In genomic region chr7:39950473-39951155, GRCh38 we compare ENCODE assay signal across 8 cellular contexts. TPM values are rescaled to one million over a fixed set of nuclear protein-coding genes. Genes with fewer than 3 reads are reported as not detected.
DNase-seq lines count a peak whose midpoint lies in the region; ATAC-seq, FAIRE-seq and TF ChIP-seq lines count a peak whose summit lies in the region.

No MANE protein-coding gene starts in this region.

- no peaks in the 10 kb centered on the region for H3K9me3 Mint-ChIP-seq in CD4-positive, alpha-beta T cell
- no peaks in the 10 kb centered on the region for H3K9me3 Mint-ChIP-seq in T-helper 1 cell treated with Interleukin-12 subunit alpha and Interleukin-12 subunit beta and Interleukin-4 antibody, amounts not matched to agents 30 μg/mL and 1 μg/mL, for 36 hours
- peaks cover 2% of the 10 kb centered on the region for H3K9me3 Mint-ChIP-seq in astrocyte (ENCODE audit: unreplicated experiment)

- peak overlapping the region; percentile 96 for H3K9ac ChIP-seq in astrocyte (ENCODE audit: low read length)

- peaks cover 58% of the 10 kb centered on the region for H3K4me1 Mint-ChIP-seq in CD4-positive, alpha-beta T cell (ENCODE audit: low read depth)
- H3K4me1 Mint-ChIP-seq in T-helper 1 cell treated with Interleukin-12 subunit alpha and Interleukin-12 subunit beta and Interleukin-4 antibody, amounts not matched to agents 30 μg/mL and 1 μg/mL, for 36 hours (ENCODE audit: low read depth), result peaks cover 36% of the 10 kb centered on the region
- peaks cover 12% of the 10 kb centered on the region for H3K4me1 Mint-ChIP-seq in astrocyte (ENCODE audit: low read depth, unreplicated experiment)

- H4K20me1 ChIP-seq in astrocyte (ENCODE audit: insufficient read depth, low read length), result peaks cover 44% of the 10 kb centered on the region

- no peak for FAIRE-seq in astrocyte (lab: Jason Lieb, UNC)

- peak; percentile 12 to 52 (median 34) for DNase-seq in CD4-positive, alpha-beta T cell
- peak; percentile 22 for DNase-seq in astrocyte (ENCODE audit: low read depth)
- DNase-seq in hypothalamus (lab: John Stamatoyannopoulos, UW), result peak in 36 of 51 donors; percentile 20 to 79 (median 42)
- DNase-seq in sciatic nerve (ENCODE audit: low spot score), result peak; percentile 78
- no peak for DNase-seq in SKM-1 (lab: John Stamatoyannopoulos, UW; ENCODE audit: unreplicated experiment)

- POLR2A ChIA-PET in CD4-positive, alpha-beta T cell (lab: Charles Lee), result interaction anchor here (0.7 to 5.2 kb wide), 22 partner anchors 9 to 1535 kb away, joined by 3 to 48 read pairs (median 5); partner anchors contain the start of genes MPLKIP, RALA and SUGCT
- POLR2A ChIA-PET in HEK293 (lab: Yijun Ruan, JAX), result interaction anchor here (0.8 to 2.0 kb wide), 4 partner anchors 14 to 368 kb away, joined by 4 to 9 read pairs (median 6); partner anchors contain the start of genes MPLKIP and SUGCT

- H3K27ac ChIP-seq in CD4-positive, alpha-beta T cell (ENCODE audit: low read depth, low read length), result peak overlapping the region; percentile 99
- peak overlapping the region; percentile 99 for H3K27ac ChIP-seq in HEK293 (ENCODE audit: extremely low read depth, low read depth, low read length)
- H3K27ac ChIP-seq in astrocyte (ENCODE audit: low read depth, low read length), result peak overlapping the region; percentile 93

- intact Hi-C loops in CD4-positive, alpha-beta T cell (cut with DNase I, micrococcal nuclease), result loop anchor here (1.0 to 5.0 kb wide), 6 partner anchors 37 to 184 kb away; partner anchors contain the start of gene MPLKIP (in 1 of the 2)
- intact Hi-C loops in sciatic nerve (cut with DNase I), result no loop called here

- H3K9me3 ChIP-seq in CD4-positive, alpha-beta T cell (ENCODE audit: control insufficient read depth, low read length), result no peaks in the 10 kb centered on the region
- H3K9me3 ChIP-seq in HEK293 (ENCODE audit: control insufficient read depth, insufficient read depth, low read depth, low read length), result no peaks in the 10 kb centered on the region
- no peaks in the 10 kb centered on the region for H3K9me3 ChIP-seq in astrocyte (ENCODE audit: insufficient read depth, low read depth, low read length)

- H3K27me3 Mint-ChIP-seq in CD4-positive, alpha-beta T cell, result no peaks in the 10 kb centered on the region
- peaks cover 3% of the 10 kb centered on the region for H3K27me3 Mint-ChIP-seq in T-helper 1 cell treated with Interleukin-12 subunit alpha and Interleukin-12 subunit beta and Interleukin-4 antibody, amounts not matched to agents 30 μg/mL and 1 μg/mL, for 36 hours (ENCODE audit: low read depth)
- no peaks in the 10 kb centered on the region for H3K27me3 Mint-ChIP-seq in astrocyte (ENCODE audit: low read depth, unreplicated experiment)

- no peaks in the 10 kb centered on the region for H3K4me1 ChIP-seq in HEK293 (ENCODE audit: control insufficient read depth, insufficient read depth, low read length)
- H3K4me1 ChIP-seq in astrocyte (ENCODE audit: insufficient read depth, low read length), result peaks cover 14% of the 10 kb centered on the region

- CTCF ChIA-PET in CD4-positive, alpha-beta T cell (lab: Charles Lee), result interaction anchor here (1.2 to 2.9 kb wide), 3 partner anchors 38 to 184 kb away, joined by 3 to 18 read pairs (median 17); partner anchors contain the start of genes MPLKIP and SUGCT
- CTCF ChIA-PET in HEK293 (lab: Yijun Ruan, JAX), result interaction anchor here (0.7 to 2.0 kb wide), 2 partner anchors 44 to 102 kb away, joined by 3 to 5 read pairs; no protein-coding TSS in a partner anchor

- peaks cover 41% of the 10 kb centered on the region for H3K36me3 Mint-ChIP-seq in CD4-positive, alpha-beta T cell (ENCODE audit: low read depth)
- H3K36me3 Mint-ChIP-seq in T-helper 1 cell treated with Interleukin-12 subunit alpha and Interleukin-12 subunit beta and Interleukin-4 antibody, amounts not matched to agents 30 μg/mL and 1 μg/mL, for 36 hours (ENCODE audit: low read depth), result peaks cover 12% of the 10 kb centered on the region
- peaks cover 5% of the 10 kb centered on the region for H3K36me3 Mint-ChIP-seq in astrocyte (ENCODE audit: low read depth, unreplicated experiment)

- no peak for ATAC-seq in CD4-positive, alpha-beta T cell (ENCODE audit: poor library complexity)
- ATAC-seq in sciatic nerve, result no peak
- no peak for ATAC-seq in HG03095 (IDR thresholded peaks at IDR 0.05; ENCODE audit: unreplicated experiment)

- H3K27me3 ChIP-seq in CD4-positive, alpha-beta T cell (ENCODE audit: control insufficient read depth, insufficient read depth, low read length), result no peaks in the 10 kb centered on the region
- H3K27me3 ChIP-seq in astrocyte (ENCODE audit: insufficient read depth, low read length), result no peaks in the 10 kb centered on the region

- peaks cover 0 to 6% of the 10 kb centered on the region in 2 experiments; a peak in 1 of 3 replicates for H3K36me3 ChIP-seq in HEK293 (ENCODE audit: control insufficient read depth in 2 of 2, insufficient read depth in 1 of 2, low read length in 2 of 2)
- no peaks in the 10 kb centered on the region for H3K36me3 ChIP-seq in astrocyte (ENCODE audit: insufficient read depth, low read length)

- H3K4me3 ChIP-seq in HEK293 (ENCODE audit: low read depth, low read length), result peak overlapping the region; percentile 99
- peak overlapping the region; percentile 88 for H3K4me3 ChIP-seq in astrocyte (ENCODE audit: insufficient read depth, low read depth, low read length)

- H3K79me2 ChIP-seq in astrocyte (ENCODE audit: insufficient read depth, low read length), result peaks cover 57% of the 10 kb centered on the region

- TF ChIP-seq CTCF in CD4-positive, alpha-beta T cell (IDR thresholded peaks at IDR 0.05), result no peak
- TF ChIP-seq CTCF in HEK293 (tag by site-specific recombination; IDR thresholded peaks at IDR 0.05) (no peak), astrocyte (IDR thresholded peaks at IDR 0.05; ENCODE audit: insufficient read depth, low read depth, low read length) (no peak)

- H3K4me3 Mint-ChIP-seq in CD4-positive, alpha-beta T cell, result peak overlapping the region; percentile 95
- H3K4me3 Mint-ChIP-seq in T-helper 1 cell treated with Interleukin-12 subunit alpha and Interleukin-12 subunit beta and Interleukin-4 antibody, amounts not matched to agents 30 μg/mL and 1 μg/mL, for 36 hours, result peak overlapping the region; percentile 96
- H3K4me3 Mint-ChIP-seq in astrocyte (ENCODE audit: unreplicated experiment), result peak overlapping the region; percentile 77

- H3K4me2 ChIP-seq in astrocyte (ENCODE audit: low read length), result peak overlapping the region; percentile 97

- peak overlapping the region; percentile 96 for H3K27ac Mint-ChIP-seq in CD4-positive, alpha-beta T cell
- peak overlapping the region; percentile 99 for H3K27ac Mint-ChIP-seq in T-helper 1 cell treated with Interleukin-12 subunit alpha and Interleukin-12 subunit beta and Interleukin-4 antibody, amounts not matched to agents 30 μg/mL and 1 μg/mL, for 36 hours
- peak overlapping the region; percentile 66 for H3K27ac Mint-ChIP-seq in astrocyte (ENCODE audit: unreplicated experiment)

- peak overlapping the region; percentile 77 for H2AFZ ChIP-seq in astrocyte (ENCODE audit: low read depth, low read length)

TF ChIP-seq in HEK293, 187 proteins besides CTCF, POLR2A, EP300 and RAD21 (continues in another document):
- no peak for TF ChIP-seq GFI1B (tag by site-specific recombination; IDR thresholded peaks at IDR 0.05)
- peak; percentile 82 for TF ChIP-seq ZBTB26 (tag by site-specific recombination; optimal IDR thresholded peaks at IDR 0.05)
- TF ChIP-seq GLIS2 (tag by site-specific recombination; IDR thresholded peaks at IDR 0.05), result peak; percentile 88
- no peak for TF ChIP-seq ZNF692 (tag by site-specific recombination; IDR thresholded peaks at IDR 0.05)
- 0 out of 2 replicates have a peak, but pooled peaks have one; percentile 3 for TF ChIP-seq ZBTB10 (tag by site-specific recombination; IDR thresholded peaks at IDR 0.05)
- TF ChIP-seq ZNF521 (tag by site-specific recombination; IDR thresholded peaks at IDR 0.05), result no peak
- TF ChIP-seq GLI4 (tag by site-specific recombination; IDR thresholded peaks at IDR 0.05), result no peak

RNA-seq across cellular contexts. Expression of gene CDK13, which starts 0.6 kb away (rescaled TPM):
- total RNA-seq in CD4-positive, alpha-beta T cell, result 100 to 1,000 TPM; 135 to 138 TPM
- 43.7 and 45.3 TPM in 2 replicates for total RNA-seq in astrocyte
- 77.7 TPM for total RNA-seq in sciatic nerve
